In the genomic region with DNA sequence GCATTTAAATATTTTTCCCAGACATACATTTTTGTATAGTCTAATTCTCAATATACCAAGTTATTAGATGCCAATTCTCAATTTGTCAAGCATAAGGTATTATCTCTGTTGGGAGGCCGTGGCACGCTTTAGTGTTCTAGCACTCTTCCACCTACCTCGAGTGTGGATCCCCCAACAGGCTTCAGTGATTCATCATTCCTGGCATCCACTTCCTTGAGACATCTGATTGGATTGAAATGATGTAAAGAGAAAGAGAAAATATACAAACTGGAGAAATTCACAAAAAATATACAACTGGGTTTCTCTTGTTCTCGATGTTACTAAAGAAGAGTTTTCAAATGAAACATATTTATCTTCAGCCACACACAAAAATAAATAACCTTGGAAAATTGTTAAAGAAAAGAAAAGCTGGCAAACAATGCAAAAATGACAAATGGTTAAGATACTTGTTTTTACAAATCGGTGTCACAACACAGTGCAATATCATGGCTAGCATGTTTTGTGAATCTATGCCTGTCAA, we compare ENCODE assay signal across 15 cellular contexts.
DNase-seq lines count a peak whose midpoint lies in the region; ATAC-seq, FAIRE-seq and TF ChIP-seq lines count a peak whose summit lies in the region.
"Had no signal": no experiment of that assay in that cellular context is flagged by ENCODE, and none has a peak within 500 bp of the region (broad histone marks: within the 10 kb centered on the region; RNA-seq: fewer than 3 reads in every experiment).

No MANE protein-coding gene starts in this region.

- no peak overlapping the region for H4K5ac ChIP-seq in H1 (ENCODE audit: insufficient read length, low read depth, low read length)

- no peak overlapping the region for H2AK5ac ChIP-seq in H1 (ENCODE audit: low read depth, low read length)

- TF ChIP-seq RAD21 in H1 (IDR thresholded peaks at IDR 0.05 in 1 of 2, conservative IDR thresholded peaks at IDR 0.05 in 1 of 2; ENCODE audit: low read depth in 2 of 2, low read length in 2 of 2), result no peak

- 95% methylated on average over 5 of the region's 5 CpGs; no CpG with 5 or more reads in 1 of the 2 experiments for WGBS in H1 (ENCODE audit: extremely low coverage in 1 of 2, insufficient coverage in 1 of 2, insufficient read length in 1 of 2, insufficient replicate concordance in 2 of 2, low coverage in 1 of 2, low lambda C conversion rate in 2 of 2, missing lambda C conversion rate in 1 of 2), 2 experiments

- H4K8ac ChIP-seq in H1 (ENCODE audit: extremely low read depth, insufficient read depth, low read length), result no peak overlapping the region

- H3K23ac ChIP-seq in H1 (ENCODE audit: insufficient read length), result no peak overlapping the region

- H4K91ac ChIP-seq in H1 (replicated peaks; ENCODE audit: insufficient read length, low read length), result no peak overlapping the region

- no peaks in the 10 kb centered on the region for H3K9me3 ChIP-seq in H1 (ENCODE audit: insufficient read depth in 2 of 2, low read depth in 1 of 2, low read length in 1 of 2)

- no peaks in the 10 kb centered on the region for H3K23me2 ChIP-seq in H1 (ENCODE audit: low read depth, low read length)

- no peaks in the 10 kb centered on the region for H3K79me1 ChIP-seq in H1 (ENCODE audit: low read depth, low read length)

- no peak overlapping the region for H2AFZ ChIP-seq in H1 (ENCODE audit: low read length)

- TF ChIP-seq POLR2A in H1 (IDR thresholded peaks at IDR 0.05; ENCODE audit: control extremely low read depth in 1 of 2, low read depth in 2 of 2, low read length in 2 of 2) (no peak), erythroblast (IDR thresholded peaks at IDR 0.05; ENCODE audit: low read length) (no peak)

- no peaks in the 10 kb centered on the region for H3K27me3 ChIP-seq in H1 (replicated peaks in 1 of 4; ENCODE audit: control insufficient read depth in 3 of 4, extremely low read depth in 1 of 4, insufficient read depth in 3 of 4, low read length in 3 of 4)

- CTCF ChIA-PET in H1 (lab: Charles Lee; ENCODE audit: partially characterized antibody), result no interaction called here

- no peak overlapping the region for H3K9ac ChIP-seq in H1 (replicated peaks in 1 of 4; ENCODE audit: extremely low read depth in 1 of 4, low read depth in 3 of 4, low read length in 3 of 4)

- H2BK5ac ChIP-seq in H1 (ENCODE audit: low read depth, low read length), result no peak overlapping the region

- TF ChIP-seq CTCF in H1 (IDR thresholded peaks at IDR 0.05; ENCODE audit: control extremely low read depth in 1 of 3, insufficient read depth in 1 of 3, low read depth in 1 of 3, low read length in 3 of 3), result no peak

- POLR2A ChIA-PET in H1 (lab: Charles Lee; ENCODE audit: partially characterized antibody), result no interaction called here

- H3K56ac ChIP-seq in H1 (replicated peaks; ENCODE audit: insufficient read length, low read depth, low read length), result no peak overlapping the region

- no peak for ATAC-seq in HG02623 (IDR thresholded peaks at IDR 0.05; ENCODE audit: unreplicated experiment)
- ATAC-seq in GM18873 (IDR thresholded peaks at IDR 0.05; ENCODE audit: low FRiP score, unreplicated experiment), result no peak

- H3K18ac ChIP-seq in H1 (ENCODE audit: extremely low read depth, low read length), result no peak overlapping the region

- H3K79me2 ChIP-seq in H1 (ENCODE audit: control insufficient read depth in 1 of 2, insufficient read depth in 2 of 2, low read length in 2 of 2), result no peaks in the 10 kb centered on the region

- DNase-seq in ELR (ENCODE audit: low read depth), result peak; percentile 74
- DNase-seq in RPMI7951 (ENCODE audit: low read depth), result peak; percentile 74
- DNase-seq in H1 (ENCODE audit: low read depth in 1 of 2, low spot score in 2 of 2), result no peak
- peak; percentile 55 for DNase-seq in non-pigmented ciliary epithelial cell (ENCODE audit: low read depth)
- no peak for DNase-seq in erythroblast (lab: John Stamatoyannopoulos, UW)
- no peak for DNase-seq in SKM-1 (lab: John Stamatoyannopoulos, UW; ENCODE audit: unreplicated experiment)
- DNase-seq: activated CD4-positive, alpha-beta T cell treated with anti-CD3 and anti-CD28 coated beads, Interleukin-2, amount 50 U/mL, for 48 hours; activated naive CD8-positive, alpha-beta T cell treated with anti-CD3 and anti-CD28 coated beads for 36 hours; activated T-cell treated with anti-CD3 and anti-CD28 coated beads, Interleukin-2, amount 50 U/mL, for 24 hours; AML-193; MM.1S; NCI-H524 treated with DMSO at 0.1 percent for 48 hours; small intestine had no signal

- no peak overlapping the region for H2BK15ac ChIP-seq in H1 (ENCODE audit: low read length)

- no peak overlapping the region for H3K4me3 ChIP-seq in H1 (ENCODE audit: extremely low read depth in 1 of 4, insufficient read depth in 2 of 4, low read depth in 3 of 4, low read length in 4 of 4)

- no peak overlapping the region for H2BK12ac ChIP-seq in H1 (ENCODE audit: low read depth, low read length)

- no peak overlapping the region for H2BK120ac ChIP-seq in H1 (replicated peaks; ENCODE audit: low read depth, low read length)

- H3K4ac ChIP-seq in H1 (replicated peaks; ENCODE audit: insufficient read length, low read depth, low read length), result no peak overlapping the region

- no peaks in the 10 kb centered on the region; a peak in 2 of 8 replicates for H3K36me3 ChIP-seq in H1 (ENCODE audit: control insufficient read depth in 2 of 4, insufficient read depth in 4 of 4, low read length in 3 of 4)

- no peak for TF ChIP-seq EP300 in H1 (IDR thresholded peaks at IDR 0.05; ENCODE audit: borderline replicate concordance in 1 of 2, low read depth in 2 of 2, low read length in 2 of 2)

- H2BK20ac ChIP-seq in H1 (ENCODE audit: low read length), result no peak overlapping the region

- peak; percentile 32 for FAIRE-seq in H1 (lab: Jason Lieb, UNC)
- FAIRE-seq: small intestine had no signal

- H4K20me1 ChIP-seq in H1 (replicated peaks in 1 of 2; ENCODE audit: control insufficient read depth in 1 of 2, insufficient read depth in 2 of 2, low read length in 2 of 2), result no peaks in the 10 kb centered on the region

- H3K27ac ChIP-seq in H1 (ENCODE audit: low read depth, low read length), result no peak overlapping the region

- H3K4me2 ChIP-seq in H1 (ENCODE audit: insufficient read depth in 1 of 2, low read depth in 2 of 2, low read length in 2 of 2), result no peak overlapping the region

- H3K4me1 ChIP-seq in H1 (replicated peaks in 1 of 4; ENCODE audit: control insufficient read depth in 3 of 4, insufficient read depth in 4 of 4, low read length in 3 of 4), result no peaks in the 10 kb centered on the region

- H3K14ac ChIP-seq in H1 (ENCODE audit: insufficient read length), result no peak overlapping the region

TF ChIP-seq in H1, 55 proteins besides CTCF, POLR2A, EP300 and RAD21 (continues in another document):
- no peak for TF ChIP-seq TBP (IDR thresholded peaks at IDR 0.05; ENCODE audit: low read depth, low read length)
- TF ChIP-seq KDM5A (IDR thresholded peaks at IDR 0.05; ENCODE audit: low read length), result no peak
- TF ChIP-seq CTBP2 (IDR thresholded peaks at IDR 0.05; ENCODE audit: borderline replicate concordance, insufficient read depth, insufficient read length, low read length), result no peak
- no peak for TF ChIP-seq YY1 (IDR thresholded peaks at IDR 0.05; ENCODE audit: low read depth, low read length)
- no peak for TF ChIP-seq SRF (IDR thresholded peaks at IDR 0.05; ENCODE audit: low read depth, low read length)
- no peak for TF ChIP-seq TAF1 (IDR thresholded peaks at IDR 0.05; ENCODE audit: low read depth, low read length)
- no peak for TF ChIP-seq ZNF274 (IDR thresholded peaks at IDR 0.05; ENCODE audit: borderline replicate concordance, extremely low read depth, low read length)
- TF ChIP-seq, protein P1, sequence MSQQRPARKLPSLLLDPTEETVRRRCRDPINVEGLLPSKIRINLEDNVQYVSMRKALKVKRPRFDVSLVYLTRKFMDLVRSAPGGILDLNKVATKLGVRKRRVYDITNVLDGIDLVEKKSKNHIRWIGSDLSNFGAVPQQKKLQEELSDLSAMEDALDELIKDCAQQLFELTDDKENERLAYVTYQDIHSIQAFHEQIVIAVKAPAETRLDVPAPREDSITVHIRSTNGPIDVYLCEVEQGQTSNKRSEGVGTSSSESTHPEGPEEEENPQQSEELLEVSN (IDR thresholded peaks at IDR 0.05), result no peak
- no peak for TF ChIP-seq GTF2F1 (IDR thresholded peaks at IDR 0.05; ENCODE audit: borderline replicate concordance, low read depth, low read length)
- TF ChIP-seq BRCA1 (IDR thresholded peaks at IDR 0.05; ENCODE audit: low read depth, low read length), result no peak

Comparison
In these comparisons a context has a peak if more than half of its experiments do, and no peak if none do; other contexts are left out.
1. DNase-seq: peak in ELR (single experiment), RPMI7951 (single experiment) and non-pigmented ciliary epithelial cell (single experiment); none in H1 (0 of 2), erythroblast (0 of 2) and SKM-1 (single experiment).